ENCODE assay signal across 26 cellular contexts in genomic region chr4:82947498-82947897, GRCh38.
"Had no signal": no experiment of that assay in that cellular context is flagged by ENCODE, and none has a peak within 500 bp of the region (broad histone marks: within the 10 kb centered on the region; RNA-seq: fewer than 3 reads in every experiment).

No MANE protein-coding gene starts in this region.

- H3K27ac ChIP-seq: epithelial cell of prostate, gastroesophageal sphincter, heart left ventricle, hepatocyte, ovary, right lobe of liver, suprapubic skin, transverse colon, upper lobe of right lung, uterus had no signal

- H3K4me2 ChIP-seq: hepatocyte had no signal

- H3K4me1 ChIP-seq: gastroesophageal sphincter, right lobe of liver, suprapubic skin, upper lobe of right lung, uterus had no signal

- H3K36me3 ChIP-seq: ovary, transverse colon, uterus had no signal

- H3K4me3 Mint-ChIP-seq: endodermal cell; memory B cell; natural killer cell; stimulated activated naive B cell treated with anti-CD40 and anti-IgM and Interleukin-4, amounts not matched to agents 10 μg/mL and 1 μg/mL and 100 μg/mL, for 72 hours; stimulated activated naive CD8-positive, alpha-beta T cell treated with anti-CD3 and anti-CD28 coated beads, Interleukin-15, Interleukin-2, amounts not matched to agents 100 ng/mL and 50 ng/mL, for 24 hours had no signal

- H3K4me3 ChIP-seq: gastroesophageal sphincter, heart left ventricle, hepatocyte, lung, ovary, right lobe of liver, suprapubic skin, transverse colon, upper lobe of right lung, uterus had no signal

- H3K27me3 ChIP-seq: gastroesophageal sphincter, heart left ventricle, hepatocyte, ovary, right lobe of liver, suprapubic skin, transverse colon, upper lobe of right lung, uterus had no signal

- FAIRE-seq: kidney, small intestine had no signal

- H3K9me3 ChIP-seq: gastroesophageal sphincter, heart left ventricle, ovary, right lobe of liver, suprapubic skin, transverse colon, upper lobe of right lung, uterus had no signal

- H3K36me3 Mint-ChIP-seq: natural killer cell had no signal

- ATAC-seq: esophagus mucosa; gastroesophageal sphincter; heart left ventricle; left lobe of liver; natural killer cell; right lobe of liver; stimulated activated naive B cell treated with anti-CD40 and anti-IgM and Interleukin-4, amounts not matched to agents 10 μg/mL and 1 μg/mL and 100 μg/mL, for 72 hours; upper lobe of right lung had no signal

- H3K27ac Mint-ChIP-seq: endodermal cell; memory B cell; natural killer cell; progenitor cell of endocrine pancreas; stimulated activated naive B cell treated with anti-CD40 and anti-IgM and Interleukin-4, amounts not matched to agents 10 μg/mL and 1 μg/mL and 100 μg/mL, for 72 hours; stimulated activated naive CD8-positive, alpha-beta T cell treated with anti-CD3 and anti-CD28 coated beads, Interleukin-15, Interleukin-2, amounts not matched to agents 100 ng/mL and 50 ng/mL, for 24 hours had no signal

- H3K4me1 Mint-ChIP-seq: endodermal cell had no signal

- DNase-seq: effector CD8-positive, alpha-beta T cell; endodermal cell; foreskin fibroblast; heart left ventricle; kidney; natural killer cell; occipital lobe; ovary; right lobe of liver; small intestine; stimulated activated CD4-positive, alpha-beta T cell treated with anti-CD3 and anti-CD28 coated beads, Interleukin-15, amount 100 ng/mL, for 24 hours; stimulated activated CD4-positive, alpha-beta T cell treated with anti-CD3 and anti-CD28 coated beads, Interleukin-2, amount 100 ng/mL, for 48 hours; stimulated activated naive B cell treated with anti-CD40 and anti-IgM and Interleukin-4, amounts not matched to agents 10 μg/mL and 1 μg/mL and 100 μg/mL, for 72 hours; transverse colon; upper lobe of right lung; uterus had no signal

- H2AFZ ChIP-seq: hepatocyte had no signal

- H3K79me2 ChIP-seq: hepatocyte had no signal

- H3K27me3 Mint-ChIP-seq: memory B cell; progenitor cell of endocrine pancreas; stimulated activated naive B cell treated with anti-CD40 and anti-IgM and Interleukin-4, amounts not matched to agents 10 μg/mL and 1 μg/mL and 100 μg/mL, for 72 hours; stimulated activated naive CD8-positive, alpha-beta T cell treated with anti-CD3 and anti-CD28 coated beads, Interleukin-15, Interleukin-2, amounts not matched to agents 100 ng/mL and 50 ng/mL, for 24 hours had no signal

- H3K9me3 Mint-ChIP-seq: endodermal cell; memory B cell; natural killer cell; stimulated activated naive CD8-positive, alpha-beta T cell treated with anti-CD3 and anti-CD28 coated beads, Interleukin-15, Interleukin-2, amounts not matched to agents 100 ng/mL and 50 ng/mL, for 24 hours had no signal
